Comparison of ENCODE assay signal across 11 cellular contexts in genomic region chr6:56766806-56767178, GRCh38.
A peak's percentile ranks its signal among the peaks of the same experiment; 100 is the strongest.
DNase-seq lines count a peak whose midpoint lies in the region; ATAC-seq and TF ChIP-seq lines count a peak whose summit lies in the region.
"Had no signal": no experiment of that assay in that cellular context is flagged by ENCODE, and none has a peak within 500 bp of the region (broad histone marks: within the 10 kb centered on the region; RNA-seq: fewer than 3 reads in every experiment).

No MANE protein-coding gene starts in this region.

- TF ChIP-seq CTCF in retinal pigment epithelial cell (conservative IDR thresholded peaks at IDR 0.05; ENCODE audit: low read depth, low read length) (no peak), esophagus muscularis mucosa (IDR thresholded peaks at IDR 0.05) (no peak)

- H3K27ac ChIP-seq in esophagus muscularis mucosa (replicated peaks in 1 of 4), result peak overlapping the region in 1 of 4 donors; percentile 6
- H3K27ac ChIP-seq: prostate gland, uterus had no signal

- H3K36me3 ChIP-seq in esophagus muscularis mucosa, result no peaks in the 10 kb centered on the region
- H3K36me3 ChIP-seq: prostate gland, uterus had no signal

- H3K9me3 ChIP-seq in esophagus muscularis mucosa, result no peaks in the 10 kb centered on the region
- H3K9me3 ChIP-seq: prostate gland, uterus had no signal

- intact Hi-C loops in esophagus muscularis mucosa (cut with DNase I), result no loop called here

- peak; percentile 78 for ATAC-seq in GM19043 (IDR thresholded peaks at IDR 0.05; ENCODE audit: low read depth, unreplicated experiment)
- peak; percentile 77 for ATAC-seq in HG02852 (IDR thresholded peaks at IDR 0.05; ENCODE audit: unreplicated experiment)

- no peak for TF ChIP-seq POLR2A in esophagus muscularis mucosa (IDR thresholded peaks at IDR 0.05; ENCODE audit: low read depth)

- 57% methylated on average over 1 of the region's 1 CpG for WGBS in esophagus muscularis mucosa

- no peak for TF ChIP-seq EP300 in esophagus muscularis mucosa (IDR thresholded peaks at IDR 0.05)

- H3K27me3 ChIP-seq in esophagus muscularis mucosa, result no peaks in the 10 kb centered on the region
- H3K27me3 ChIP-seq: uterus had no signal

- DNase-seq in RPMI8226, result peak; percentile 84
- DNase-seq in retinal pigment epithelial cell (ENCODE audit: low read depth), result peak; percentile 36
- DNase-seq in NOMO-1 treated with dmso at 0.1 percent for 144 hours (lab: John Stamatoyannopoulos, UW; ENCODE audit: unreplicated experiment), result no peak
- DNase-seq in central memory CD4-positive, alpha-beta T cell, result no peak
- no peak for DNase-seq in esophagus muscularis mucosa (ENCODE audit: extremely low spot score)
- no peak for DNase-seq in activated naive CD4-positive, alpha-beta T cell treated with Interleukin-2 at 50 U/mL for 16 hours
- DNase-seq: T1000, uterus had no signal

- H3K4me1 ChIP-seq in esophagus muscularis mucosa, result peaks cover 66 to 86% (median 82%) of the 10 kb centered on the region in 4 donors
- H3K4me1 ChIP-seq: prostate gland had no signal

- H3K4me3 ChIP-seq in retinal pigment epithelial cell (ENCODE audit: low read length), result no peak overlapping the region
- H3K4me3 ChIP-seq in esophagus muscularis mucosa, result no peak overlapping the region
- H3K4me3 ChIP-seq: prostate gland, uterus had no signal

Comparison
In these comparisons a context has a peak if more than half of its experiments do, and no peak if none do; other contexts are left out.
1. DNase-seq: peak in RPMI8226 (single experiment) and retinal pigment epithelial cell (single experiment); none in NOMO-1 treated with dmso at 0.1 percent for 144 hours (single experiment), central memory CD4-positive, alpha-beta T cell (single experiment), esophagus muscularis mucosa (single experiment) and activated naive CD4-positive, alpha-beta T cell treated with Interleukin-2 at 50 U/mL for 16 hours (single experiment).